Comparison of ENCODE assay signal across 29 cellular contexts in genomic region chr11:34278175-34278574, GRCh38.
"Had no signal": no experiment of that assay in that cellular context is flagged by ENCODE, and none has a peak within 500 bp of the region (broad histone marks: within the 10 kb centered on the region; RNA-seq: fewer than 3 reads in every experiment).

No MANE protein-coding gene starts in this region.

- H3K4me3 Mint-ChIP-seq: activated CD4-positive, alpha-beta T cell treated with anti-CD3 and anti-CD28 coated beads, Interleukin-2, amount 10 ng/mL, durations not matched to agents 7 days and 5 days; activated CD8-positive, alpha-beta T cell treated with anti-CD3 and anti-CD28 coated beads for 36 hours; activated naive CD8-positive, alpha-beta T cell; activated T-cell treated with anti-CD3 and anti-CD28 coated beads, Interleukin-2, amount 50 U/mL, for 4 hours; activated T-helper 17 cell treated with anti-CD3 and anti-CD28 coated beads, Interleukin-2, amount 50 U/mL, for 72 hours; central memory CD8-positive, alpha-beta T cell; dendritic cell treated with granulocyte-macrophage colony-stimulating factor and Interleukin-4, amounts not matched to agents 40 ng/mL and 50 ng/mL, for 4 days; endodermal cell; WTC11 had no signal

- H3K36me3 ChIP-seq: brain microvascular endothelial cell had no signal

- H3K4me3 ChIP-seq: coronary artery, dorsolateral prefrontal cortex had no signal

- H3K27me3 ChIP-seq: brain microvascular endothelial cell, dorsolateral prefrontal cortex had no signal

- H3K36me3 Mint-ChIP-seq: activated naive CD8-positive, alpha-beta T cell; WTC11 had no signal

- H3K9me3 Mint-ChIP-seq: activated CD4-positive, alpha-beta T cell treated with anti-CD3 and anti-CD28 coated beads, Interleukin-2, amount 10 ng/mL, durations not matched to agents 7 days and 5 days; activated CD8-positive, alpha-beta T cell treated with anti-CD3 and anti-CD28 coated beads for 36 hours; activated T-cell treated with anti-CD3 and anti-CD28 coated beads, Interleukin-2, amount 50 U/mL, for 4 hours; activated T-helper 17 cell treated with anti-CD3 and anti-CD28 coated beads, Interleukin-2, amount 50 U/mL, for 72 hours; central memory CD8-positive, alpha-beta T cell; dendritic cell treated with granulocyte-macrophage colony-stimulating factor and Interleukin-4, amounts not matched to agents 40 ng/mL and 50 ng/mL, for 4 days; endodermal cell; WTC11 had no signal

- DNase-seq: activated CD4-positive, alpha-beta T cell treated with anti-CD3 and anti-CD28 coated beads for 1 hour; activated CD4-positive, alpha-beta T cell treated with anti-CD3 and anti-CD28 coated beads for 4 hours; activated CD4-positive, alpha-beta T cell treated with anti-CD3 and anti-CD28 coated beads, Interleukin-2, amount 10 ng/mL, durations not matched to agents 7 days and 5 days; activated CD4-positive, alpha-beta T cell treated with anti-CD3 and anti-CD28 coated beads, Interleukin-2, amount 50 U/mL, for 4 hours; activated CD8-positive, alpha-beta memory T cell treated with anti-CD3 and anti-CD28 coated beads for 24 hours; activated CD8-positive, alpha-beta T cell treated with anti-CD3 and anti-CD28 coated beads for 36 hours; activated effector memory CD4-positive, alpha-beta T cell treated with Interleukin-2 at 50 U/mL for 16 hours; activated gamma-delta T cell treated with Interleukin-2 at 50 U/mL for 16 hours; activated naive CD4-positive, alpha-beta T cell treated with anti-CD3 and anti-CD28 coated beads, Interleukin-2, amount 50 U/mL, for 16 hours; activated naive CD4-positive, alpha-beta T cell treated with Interleukin-2 at 50 U/mL for 16 hours; activated T-cell treated with anti-CD3 and anti-CD28 coated beads, Interleukin-2, amount 50 U/mL, for 4 hours; amniotic stem cell; anterior cingulate cortex; brain microvascular endothelial cell; dorsolateral prefrontal cortex; effector memory CD4-positive, alpha-beta T cell; endodermal cell; foreskin fibroblast; head of caudate nucleus; T-helper 2 cell had no signal

- H3K4me1 Mint-ChIP-seq: activated CD4-positive, alpha-beta T cell treated with anti-CD3 and anti-CD28 coated beads, Interleukin-2, amount 10 ng/mL, durations not matched to agents 7 days and 5 days; activated T-helper 17 cell treated with anti-CD3 and anti-CD28 coated beads, Interleukin-2, amount 50 U/mL, for 72 hours; central memory CD8-positive, alpha-beta T cell had no signal

- ATAC-seq: activated CD8-positive, alpha-beta T cell treated with anti-CD3 and anti-CD28 coated beads for 36 hours; activated T-cell treated with anti-CD3 and anti-CD28 coated beads, Interleukin-2, amount 50 U/mL, for 4 hours; activated T-helper 17 cell treated with anti-CD3 and anti-CD28 coated beads, Interleukin-2, amount 50 U/mL, for 72 hours; esophagus mucosa; WTC11 had no signal

- H3K27me3 Mint-ChIP-seq: activated CD8-positive, alpha-beta T cell treated with anti-CD3 and anti-CD28 coated beads for 36 hours; activated naive CD8-positive, alpha-beta T cell; activated T-helper 17 cell treated with anti-CD3 and anti-CD28 coated beads, Interleukin-2, amount 50 U/mL, for 72 hours; central memory CD8-positive, alpha-beta T cell; dendritic cell treated with granulocyte-macrophage colony-stimulating factor and Interleukin-4, amounts not matched to agents 40 ng/mL and 50 ng/mL, for 4 days had no signal

- FAIRE-seq: astrocyte, frontal cortex had no signal

- H3K27ac ChIP-seq: brain microvascular endothelial cell, coronary artery, dorsolateral prefrontal cortex had no signal

- H3K27ac Mint-ChIP-seq: activated CD4-positive, alpha-beta T cell treated with anti-CD3 and anti-CD28 coated beads, Interleukin-2, amount 10 ng/mL, durations not matched to agents 7 days and 5 days; activated CD8-positive, alpha-beta T cell treated with anti-CD3 and anti-CD28 coated beads for 36 hours; activated naive CD8-positive, alpha-beta T cell; activated T-helper 17 cell treated with anti-CD3 and anti-CD28 coated beads, Interleukin-2, amount 50 U/mL, for 72 hours; dendritic cell treated with granulocyte-macrophage colony-stimulating factor and Interleukin-4, amounts not matched to agents 40 ng/mL and 50 ng/mL, for 4 days; WTC11 had no signal
